ENCODE assay signal across 25 cellular contexts in genomic region chr9:123911024-123911423, GRCh38.
"Had no signal": no experiment of that assay in that cellular context is flagged by ENCODE, and none has a peak within 500 bp of the region (broad histone marks: within the 10 kb centered on the region; RNA-seq: fewer than 3 reads in every experiment).

No MANE protein-coding gene starts in this region.

- DNase-seq: dermis blood vessel endothelial cell; dorsolateral prefrontal cortex; effector CD4-positive, alpha-beta T cell; effector memory CD8-positive, alpha-beta T cell; endodermal cell; erythroblast; esophagus squamous epithelium; foreskin fibroblast; foreskin melanocyte; gastrocnemius medialis; glutamatergic neuron; head of caudate nucleus; heart right ventricle; hippocampal formation; left cardiac atrium; left lung; left ventricle myocardium superior; lower lobe of right lung; mesenchymal stem cell; mucosa of descending colon; naive B cell had no signal

- H3K9me3 ChIP-seq: lower lobe of right lung, mucosa of descending colon had no signal

- ATAC-seq: effector memory CD8-positive, alpha-beta T cell; esophagus mucosa; gastrocnemius medialis; heart right ventricle; left cardiac atrium; left lung; left ventricle myocardium superior; lower lobe of right lung; mucosa of descending colon had no signal

- H3K4me1 ChIP-seq: esophagus squamous epithelium, gastrocnemius medialis, lower lobe of right lung had no signal

- H3K27me3 Mint-ChIP-seq: effector memory CD8-positive, alpha-beta T cell; naive B cell had no signal

- H3K36me3 ChIP-seq: esophagus squamous epithelium, gastrocnemius medialis, heart right ventricle, left lung, lower lobe of right lung had no signal

- H3K4me3 ChIP-seq: coronary artery, dorsolateral prefrontal cortex, esophagus squamous epithelium, gastrocnemius medialis, heart right ventricle, left lung, lower lobe of right lung, mucosa of descending colon had no signal

- H3K27ac ChIP-seq: coronary artery, dorsolateral prefrontal cortex, epithelial cell of prostate, esophagus squamous epithelium, gastrocnemius medialis, heart right ventricle, left lung, lower lobe of right lung had no signal

- H3K9me3 Mint-ChIP-seq: effector memory CD8-positive, alpha-beta T cell had no signal

- H3K27ac Mint-ChIP-seq: effector memory CD8-positive, alpha-beta T cell; endodermal cell; mesothelial cell of epicardium had no signal

- H3K27me3 ChIP-seq: dorsolateral prefrontal cortex, esophagus squamous epithelium, gastrocnemius medialis, heart right ventricle, left lung had no signal

- H3K4me3 Mint-ChIP-seq: effector memory CD8-positive, alpha-beta T cell; endodermal cell; mesothelial cell of epicardium; naive B cell had no signal

- H3K4me1 Mint-ChIP-seq: endodermal cell, mesothelial cell of epicardium had no signal
